Comparison of ENCODE assay signal across 23 cellular contexts in genomic region chr13:66001136-66001535, GRCh38.
"Had no signal": no experiment of that assay in that cellular context is flagged by ENCODE, and none has a peak within 500 bp of the region (broad histone marks: within the 10 kb centered on the region; RNA-seq: fewer than 3 reads in every experiment).

No MANE protein-coding gene starts in this region.

- H3K27ac ChIP-seq: esophagus muscularis mucosa, foreskin keratinocyte, gastroesophageal sphincter, heart right ventricle, left ventricle myocardium inferior, lower lobe of right lung, psoas muscle, skin epidermis, spleen, testis, tibial artery had no signal

- H3K27me3 ChIP-seq: esophagus muscularis mucosa, foreskin keratinocyte, gastroesophageal sphincter, heart right ventricle, spleen, testis, tibial artery had no signal

- DNase-seq: effector CD8-positive, alpha-beta T cell; endodermal cell; foreskin keratinocyte; heart right ventricle; hippocampal formation; left cardiac atrium; left ventricle myocardium inferior; lower lobe of right lung; naive thymus-derived CD8-positive, alpha-beta T cell; nephron progenitor cell; nucleus accumbens; psoas muscle; right cardiac atrium; spleen; stimulated activated CD4-positive, alpha-beta T cell treated with anti-CD3 and anti-CD28 coated beads, Interleukin-4, amount 100 ng/mL, for 4 hours; stimulated activated naive CD8-positive, alpha-beta T cell treated with anti-CD3 and anti-CD28 coated beads, Interleukin-15, Interleukin-2, amounts not matched to agents 100 U/mL and 50 U/mL, for 24 hours; substantia nigra; testis; tibial artery had no signal

- H3K4me1 ChIP-seq: esophagus muscularis mucosa, foreskin keratinocyte, gastroesophageal sphincter, heart right ventricle, left ventricle myocardium inferior, lower lobe of right lung, psoas muscle, spleen, testis, tibial artery had no signal

- H3K4me3 ChIP-seq: esophagus muscularis mucosa, gastroesophageal sphincter, heart right ventricle, left ventricle myocardium inferior, lower lobe of right lung, psoas muscle, skin epidermis, spleen, testis, tibial artery had no signal

- H3K9me3 ChIP-seq: gastroesophageal sphincter, psoas muscle, testis, tibial artery had no signal

- ATAC-seq: foreskin keratinocyte; gastroesophageal sphincter; left cardiac atrium; lower lobe of right lung; naive thymus-derived CD8-positive, alpha-beta T cell; psoas muscle; right cardiac atrium; stimulated activated memory B cell treated with anti-CD40 and anti-IgM and Interleukin-4, amounts not matched to agents 10 μg/mL and 1 μg/mL and 100 μg/mL, for 72 hours; stimulated activated naive CD8-positive, alpha-beta T cell treated with anti-CD3 and anti-CD28 coated beads, Interleukin-15, Interleukin-2, amounts not matched to agents 100 U/mL and 50 U/mL, for 24 hours had no signal

- H3K36me3 ChIP-seq: esophagus muscularis mucosa, gastroesophageal sphincter, heart right ventricle, left ventricle myocardium inferior, lower lobe of right lung, spleen, tibial artery had no signal
